In the genomic region with DNA sequence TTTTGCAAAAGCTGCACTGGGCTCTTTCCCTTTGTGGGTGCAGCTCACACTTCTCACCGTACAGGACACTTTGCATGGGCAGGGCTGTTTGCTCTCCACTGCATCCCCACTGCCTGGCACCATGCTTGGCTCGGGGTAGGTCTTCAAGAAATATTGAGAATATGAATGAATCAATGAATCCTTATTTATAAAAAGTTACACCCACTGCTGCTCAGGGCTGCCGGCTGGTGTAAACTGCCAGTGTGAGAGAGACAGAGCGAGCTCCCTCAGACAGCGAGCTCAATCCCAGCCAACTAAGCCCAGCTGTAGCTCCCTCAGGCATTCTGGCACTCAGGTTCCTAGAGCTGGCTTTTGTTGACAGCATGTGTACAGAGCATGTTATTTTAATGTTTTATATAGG, we compare ENCODE assay signal across 20 cellular contexts.
"Had no signal": no experiment of that assay in that cellular context is flagged by ENCODE, and none has a peak within 500 bp of the region (broad histone marks: within the 10 kb centered on the region; RNA-seq: fewer than 3 reads in every experiment).

No MANE protein-coding gene starts in this region.

- H3K27ac Mint-ChIP-seq: activated naive CD4-positive, alpha-beta T cell treated with anti-CD3 and anti-CD28 coated beads, Interleukin-2, amount 10 ng/mL, durations not matched to agents 7 days and 5 days; activated naive CD8-positive, alpha-beta T cell treated with anti-CD3 and anti-CD28 coated beads, Interleukin-2, amount 50 U/mL, for 24 hours; brain; mesothelial cell of epicardium; stimulated activated naive CD8-positive, alpha-beta T cell treated with anti-CD3 and anti-CD28 coated beads, Interleukin-15, Interleukin-2, amounts not matched to agents 100 ng/mL and 50 ng/mL, for 24 hours had no signal

- H2AFZ ChIP-seq: hepatocyte had no signal

- DNase-seq: activated CD4-positive, alpha-beta T cell treated with anti-CD3 and anti-CD28 coated beads for 1 hour; activated CD4-positive, alpha-beta T cell treated with anti-CD3 and anti-CD28 coated beads, Interleukin-2, amount 50 U/mL, for 48 hours; activated effector memory CD4-positive, alpha-beta T cell treated with Interleukin-2 at 50 U/mL for 16 hours; activated naive CD4-positive, alpha-beta T cell treated with anti-CD3 and anti-CD28 coated beads, Interleukin-2, amount 10 ng/mL, durations not matched to agents 7 days and 5 days; activated naive CD8-positive, alpha-beta T cell treated with anti-CD3 and anti-CD28 coated beads, Interleukin-2, amount 50 U/mL, for 24 hours; caudate nucleus; foreskin keratinocyte; left colon; T-helper 2 cell; transverse colon; WERI-Rb-1 had no signal

- H3K4me2 ChIP-seq: hepatocyte had no signal

- H3K4me3 Mint-ChIP-seq: activated naive CD4-positive, alpha-beta T cell treated with anti-CD3 and anti-CD28 coated beads, Interleukin-2, amount 10 ng/mL, durations not matched to agents 7 days and 5 days; mesothelial cell of epicardium had no signal

- H3K27me3 Mint-ChIP-seq: activated naive CD4-positive, alpha-beta T cell treated with anti-CD3 and anti-CD28 coated beads, Interleukin-2, amount 10 ng/mL, durations not matched to agents 7 days and 5 days; natural killer cell treated with Interleukin-12 subunit alpha and Interleukin-12 subunit beta and Interleukin-15 and Interleukin-18, amount 100 ng/mL, for 72 hours; stimulated activated naive CD8-positive, alpha-beta T cell treated with anti-CD3 and anti-CD28 coated beads, Interleukin-15, Interleukin-2, amounts not matched to agents 100 ng/mL and 50 ng/mL, for 24 hours had no signal

- ATAC-seq: activated naive CD8-positive, alpha-beta T cell treated with anti-CD3 and anti-CD28 coated beads, Interleukin-2, amount 50 U/mL, for 24 hours; foreskin keratinocyte; left colon; natural killer cell treated with Interleukin-12 subunit alpha and Interleukin-12 subunit beta and Interleukin-15 and Interleukin-18, amount 100 ng/mL, for 72 hours had no signal

- H3K27ac ChIP-seq: foreskin keratinocyte, hepatocyte, suprapubic skin, transverse colon, vagina, WERI-Rb-1 had no signal

- H3K36me3 ChIP-seq: transverse colon, vagina had no signal

- H3K27me3 ChIP-seq: foreskin keratinocyte, hepatocyte, suprapubic skin, transverse colon, vagina had no signal

- H3K9me3 ChIP-seq: suprapubic skin, transverse colon, vagina had no signal

- H3K4me3 ChIP-seq: hepatocyte, lung, suprapubic skin, transverse colon, vagina had no signal

- FAIRE-seq: islet of Langerhans had no signal

- H3K9me3 Mint-ChIP-seq: natural killer cell treated with Interleukin-12 subunit alpha and Interleukin-12 subunit beta and Interleukin-15 and Interleukin-18, amount 100 ng/mL, for 72 hours had no signal
